Comparison of ENCODE assay signal across 14 cellular contexts in the genomic region with DNA sequence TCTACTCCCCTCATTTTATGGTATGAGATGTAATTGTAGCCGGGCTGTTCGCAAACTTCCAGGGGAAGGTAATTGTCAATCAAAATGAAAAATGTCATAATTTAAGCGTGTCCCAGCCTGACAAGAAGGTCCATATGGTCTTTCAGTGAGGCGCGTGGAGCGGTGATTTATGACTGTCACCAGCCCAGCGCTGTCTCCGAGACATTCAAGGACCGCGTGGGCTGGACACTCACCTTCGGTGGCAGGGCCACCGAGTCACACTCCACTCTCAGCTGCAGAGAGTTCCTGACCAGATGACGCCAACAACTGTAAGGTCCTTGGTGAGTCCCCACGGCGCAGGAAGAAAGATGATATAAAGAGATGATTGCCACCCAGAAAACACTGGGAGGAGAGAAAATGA.
"Had no signal": no experiment of that assay in that cellular context is flagged by ENCODE, and none has a peak within 500 bp of the region (broad histone marks: within the 10 kb centered on the region; RNA-seq: fewer than 3 reads in every experiment).

No MANE protein-coding gene starts in this region.

- H3K27ac ChIP-seq: hepatocyte, right atrium auricular region, upper lobe of left lung, VCaP had no signal

- H3K79me2 ChIP-seq: hepatocyte had no signal

- H2AFZ ChIP-seq: hepatocyte had no signal

- FAIRE-seq: keratinocyte, small intestine had no signal

- H3K4me2 ChIP-seq: hepatocyte had no signal

- DNase-seq: activated CD4-positive, alpha-beta T cell treated with anti-CD3 and anti-CD28 coated beads, Interleukin-2, amount 50 U/mL, for 48 hours; activated naive CD4-positive, alpha-beta T cell treated with anti-CD3 and anti-CD28 coated beads for 36 hours; activated naive CD8-positive, alpha-beta T cell treated with anti-CD3 and anti-CD28 coated beads, Interleukin-2, amount 50 U/mL, for 24 hours; erythroblast; mesendoderm; natural killer cell; nucleus accumbens; small intestine; upper lobe of left lung had no signal

- H3K27me3 ChIP-seq: dorsolateral prefrontal cortex, right atrium auricular region, upper lobe of left lung had no signal

- H3K36me3 ChIP-seq: right atrium auricular region, upper lobe of left lung had no signal

- ATAC-seq: activated naive CD8-positive, alpha-beta T cell treated with anti-CD3 and anti-CD28 coated beads, Interleukin-2, amount 50 U/mL, for 24 hours; natural killer cell had no signal

- H3K9me3 ChIP-seq: right atrium auricular region, upper lobe of left lung had no signal

- H3K4me3 ChIP-seq: dorsolateral prefrontal cortex, hepatocyte, right atrium auricular region, upper lobe of left lung had no signal
